In genomic region chr6:131159578-131159977, GRCh38 we compare ENCODE assay signal across 18 cellular contexts. TPM values are rescaled to one million over a fixed set of nuclear protein-coding genes. Genes with fewer than 3 reads are reported as not detected.
DNase-seq lines count a peak whose midpoint lies in the region; ATAC-seq and TF ChIP-seq lines count a peak whose summit lies in the region.
"Had no signal": no experiment of that assay in that cellular context is flagged by ENCODE, and none has a peak within 500 bp of the region (broad histone marks: within the 10 kb centered on the region; RNA-seq: fewer than 3 reads in every experiment).

No MANE protein-coding gene starts in this region.

- no peaks in the 10 kb centered on the region for H3K27me3 Mint-ChIP-seq in natural killer cell treated with Interleukin-12 subunit alpha and Interleukin-12 subunit beta and Interleukin-15 and Interleukin-18, amount 100 ng/mL, for 72 hours
- H3K27me3 Mint-ChIP-seq: activated T-cell treated with anti-CD3 and anti-CD28 coated beads, Interleukin-2, amount 50 U/mL, for 24 hours; stimulated activated naive B cell treated with anti-CD40 and anti-IgM and Interleukin-4, amounts not matched to agents 10 μg/mL and 1 μg/mL and 100 μg/mL, for 72 hours; type B pancreatic cell had no signal

- no peak overlapping the region for H3K27ac Mint-ChIP-seq in natural killer cell treated with Interleukin-12 subunit alpha and Interleukin-12 subunit beta and Interleukin-15 and Interleukin-18, amount 100 ng/mL, for 72 hours
- H3K27ac Mint-ChIP-seq: activated T-cell treated with anti-CD3 and anti-CD28 coated beads, Interleukin-2, amount 50 U/mL, for 24 hours; stimulated activated naive B cell treated with anti-CD40 and anti-IgM and Interleukin-4, amounts not matched to agents 10 μg/mL and 1 μg/mL and 100 μg/mL, for 72 hours; type B pancreatic cell had no signal

- TF ChIP-seq CTCF in astrocyte of the cerebellum (IDR thresholded peaks at IDR 0.05; ENCODE audit: low read depth, low read length, missing control alignments): no peak

- H3K4me3 ChIP-seq in astrocyte of the cerebellum (ENCODE audit: low read depth, low read length): no peak overlapping the region

- in situ Hi-C loops in astrocyte of the cerebellum (cut with HindIII; ENCODE audit: low sequenced_read_pairs): no loop called here

- no peaks in the 10 kb centered on the region for H3K36me3 Mint-ChIP-seq in natural killer cell treated with Interleukin-12 subunit alpha and Interleukin-12 subunit beta and Interleukin-15 and Interleukin-18, amount 100 ng/mL, for 72 hours

- no peaks in the 10 kb centered on the region for H3K4me1 Mint-ChIP-seq in natural killer cell treated with Interleukin-12 subunit alpha and Interleukin-12 subunit beta and Interleukin-15 and Interleukin-18, amount 100 ng/mL, for 72 hours (ENCODE audit: low read depth in 2 of 2)
- H3K4me1 Mint-ChIP-seq: stimulated activated naive B cell treated with anti-CD40 and anti-IgM and Interleukin-4, amounts not matched to agents 10 μg/mL and 1 μg/mL and 100 μg/mL, for 72 hours had no signal

- no peaks in the 10 kb centered on the region for H3K9me3 Mint-ChIP-seq in natural killer cell treated with Interleukin-12 subunit alpha and Interleukin-12 subunit beta and Interleukin-15 and Interleukin-18, amount 100 ng/mL, for 72 hours
- H3K9me3 Mint-ChIP-seq: activated T-cell treated with anti-CD3 and anti-CD28 coated beads, Interleukin-2, amount 50 U/mL, for 24 hours; stimulated activated naive B cell treated with anti-CD40 and anti-IgM and Interleukin-4, amounts not matched to agents 10 μg/mL and 1 μg/mL and 100 μg/mL, for 72 hours had no signal

- no peak overlapping the region for H3K4me3 Mint-ChIP-seq in natural killer cell treated with Interleukin-12 subunit alpha and Interleukin-12 subunit beta and Interleukin-15 and Interleukin-18, amount 100 ng/mL, for 72 hours
- H3K4me3 Mint-ChIP-seq: activated T-cell treated with anti-CD3 and anti-CD28 coated beads, Interleukin-2, amount 50 U/mL, for 24 hours; stimulated activated naive B cell treated with anti-CD40 and anti-IgM and Interleukin-4, amounts not matched to agents 10 μg/mL and 1 μg/mL and 100 μg/mL, for 72 hours; type B pancreatic cell had no signal

- no peak for ATAC-seq in natural killer cell treated with Interleukin-12 subunit alpha and Interleukin-12 subunit beta and Interleukin-15 and Interleukin-18, amount 100 ng/mL, for 72 hours
- ATAC-seq: stimulated activated naive B cell treated with anti-CD40 and anti-IgM and Interleukin-4, amounts not matched to agents 10 μg/mL and 1 μg/mL and 100 μg/mL, for 72 hours had no signal

- DNase-seq in AG08396 (ENCODE audit: low spot score) (peak; percentile 30), M059J (ENCODE audit: low read depth) (peak; percentile 96), astrocyte of the cerebellum (ENCODE audit: low read depth) (peak; percentile 44), foreskin melanocyte (peak; percentile 65), NCI-H774 (lab: John Stamatoyannopoulos, UW) (no peak), HPDE6-E6E7 (ENCODE audit: extremely low spot score) (no peak)
- no peak for DNase-seq in activated CD4-positive, CD25-positive, alpha-beta regulatory T cell (lab: John Stamatoyannopoulos, UW)
- no peak for DNase-seq in natural killer cell treated with Interleukin-12 subunit alpha and Interleukin-12 subunit beta and Interleukin-15 and Interleukin-18, amount 100 ng/mL, for 72 hours (ENCODE audit: low spot score)
- DNase-seq: ACHN; activated CD4-positive, alpha-beta T cell treated with anti-CD3 and anti-CD28 coated beads, Interleukin-2, amount 50 U/mL, for 1 hour; activated T-cell treated with anti-CD3 and anti-CD28 coated beads, Interleukin-2, amount 50 U/mL, for 24 hours; mesendoderm; MV-4-11; NCI-H82; Right ventricle myocardium superior; small intestine; stimulated activated naive B cell treated with anti-CD40 and anti-IgM and Interleukin-4, amounts not matched to agents 10 μg/mL and 1 μg/mL and 100 μg/mL, for 72 hours had no signal

RNA-seq across cellular contexts. Expression of gene AKAP7, which starts 24.3 kb away (rescaled TPM):
- total RNA-seq in M059J (2014; rRNA removed; shearing (Covaris generic)): 6.8 and 8.6 TPM in 2 replicates
- 1 to 10 TPM; 4.2 to 7.7 TPM for total RNA-seq in natural killer cell treated with Interleukin-12 subunit alpha and Interleukin-12 subunit beta and Interleukin-15 and Interleukin-18, amount 100 ng/mL, for 72 hours

Comparison
In these comparisons a context has a peak if more than half of its experiments do, and no peak if none do; other contexts are left out.
1. DNase-seq: peak in AG08396 (single experiment), M059J (single experiment), astrocyte of the cerebellum (single experiment) and foreskin melanocyte (single experiment); none in NCI-H774 (single experiment), activated CD4-positive, CD25-positive, alpha-beta regulatory T cell (0 of 4), HPDE6-E6E7 (single experiment) and natural killer cell treated with Interleukin-12 subunit alpha and Interleukin-12 subunit beta and Interleukin-15 and Interleukin-18, amount 100 ng/mL, for 72 hours (single experiment).